21 cellular contexts compared by ENCODE assay signal in the genomic region with DNA sequence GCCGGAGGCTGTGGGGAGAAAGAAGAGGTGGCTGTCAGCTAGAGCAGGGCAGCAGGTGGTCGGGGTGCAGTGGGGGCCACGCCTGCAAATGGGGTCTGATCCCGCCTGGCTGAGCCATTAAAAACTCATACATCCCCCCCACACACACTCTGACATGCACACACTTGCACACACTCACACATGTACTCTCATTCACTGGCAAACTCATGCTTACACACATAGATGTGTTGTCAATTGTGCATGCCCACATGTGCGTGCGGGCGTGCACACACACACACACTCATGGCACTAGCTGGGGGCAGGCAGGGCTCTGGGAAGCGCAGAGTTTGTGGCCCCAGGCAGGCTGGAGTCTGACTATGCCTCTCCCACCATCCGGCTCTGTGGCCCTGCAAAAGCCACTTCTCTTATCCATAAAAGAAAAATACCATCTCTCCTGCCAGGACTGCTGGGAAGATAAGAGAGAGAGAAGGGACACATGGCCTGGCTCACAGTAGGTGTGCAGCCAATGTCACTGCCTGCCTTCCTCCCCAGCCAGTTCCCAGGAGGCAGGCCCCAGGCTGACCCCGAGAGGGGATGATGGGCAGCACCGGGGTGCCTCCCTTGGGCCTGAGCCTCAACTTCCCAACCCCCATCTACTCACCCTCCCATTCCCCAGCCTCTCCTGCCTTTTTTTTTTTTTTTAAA.
"Had no signal": no experiment of that assay in that cellular context is flagged by ENCODE, and none has a peak within 500 bp of the region (broad histone marks: within the 10 kb centered on the region; RNA-seq: fewer than 3 reads in every experiment).

No MANE protein-coding gene starts in this region.

- H3K4me1 ChIP-seq: SJSA1 had no signal

- H3K27me3 ChIP-seq: MG63 had no signal

- ATAC-seq: Panc1, PC-3 had no signal

- H3K36me3 ChIP-seq: MG63, SJSA1 had no signal

- H3K4me3 ChIP-seq: MG63, SJSA1, SK-N-MC had no signal

- H3K27ac ChIP-seq: RWPE1, SJSA1, SK-N-MC had no signal

- H3K9me3 ChIP-seq: MG63, SJSA1 had no signal

- DNase-seq: Karpas-422, KG1, MG63, NCI-H1092 treated with DMSO at 0.1 percent for 48 hours, NCI-H1436, NCI-H187, NCI-H2029, NCI-H2081 treated with DMSO at 0.1 percent for 48 hours, NCI-H2171, NCI-H226, NCI-H446, NCI-H510A, NCI-H524 treated with DMSO at 0.1 percent for 48 hours, NCI-H69, NCI-H774, PC-3, SIG-M5 had no signal
